8 cellular contexts compared by ENCODE assay signal in the genomic region with DNA sequence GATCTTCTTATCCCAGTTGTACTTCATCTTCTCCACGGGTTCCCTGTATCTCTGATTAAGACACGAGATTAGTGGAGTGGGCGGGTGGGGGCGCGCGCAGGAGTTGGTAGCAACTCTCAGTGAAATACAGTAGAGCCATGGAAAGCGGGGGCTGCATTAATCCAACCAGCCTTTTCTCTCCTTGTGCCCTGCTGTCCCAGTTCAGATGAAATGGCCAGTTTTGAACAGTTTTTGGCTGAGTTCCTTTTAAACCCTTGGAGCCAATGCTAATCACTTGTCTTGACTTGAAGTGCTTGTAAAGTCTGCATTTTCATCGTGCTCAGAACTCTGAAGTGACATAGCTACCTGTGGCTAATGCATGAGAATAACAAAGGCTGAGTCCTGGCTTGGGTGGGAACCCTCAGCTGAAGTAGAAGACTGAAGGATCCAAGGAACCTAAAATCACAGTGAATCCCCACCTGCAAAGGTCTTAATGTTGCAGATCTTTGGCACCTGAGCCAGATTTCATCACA. TPM values are rescaled to one million over a fixed set of nuclear protein-coding genes. Genes with fewer than 3 reads are reported as not detected.
DNase-seq lines count a peak whose midpoint lies in the region; ATAC-seq and TF ChIP-seq lines count a peak whose summit lies in the region.

No MANE protein-coding gene starts in this region.

- in situ Hi-C loops in brain microvascular endothelial cell (cut with HindIII; ENCODE audit: low pct_ligation_motif_present, low sequenced_read_pairs): no loop called here

- H3K27ac ChIP-seq in DND-41 (ENCODE audit: low read length): peak overlapping the region; percentile 71
- no peak overlapping the region for H3K27ac ChIP-seq in brain microvascular endothelial cell
- H3K27ac ChIP-seq in lower lobe of right lung: peak overlapping the region; percentile 93
- peak overlapping the region; percentile 93 for H3K27ac ChIP-seq in substantia nigra (ENCODE audit: low read depth, low read length, poor library complexity, severe bottlenecking)

- H3K27me3 ChIP-seq in DND-41 (ENCODE audit: insufficient read depth, low read length, poor library complexity): no peaks in the 10 kb centered on the region
- no peaks in the 10 kb centered on the region for H3K27me3 ChIP-seq in brain microvascular endothelial cell (replicated peaks)
- H3K27me3 ChIP-seq in lower lobe of right lung (ENCODE audit: low read depth): no peaks in the 10 kb centered on the region

- TF ChIP-seq CTCF in DND-41 (IDR thresholded peaks at IDR 0.05; ENCODE audit: borderline replicate concordance, extremely low read depth, low read length, poor library complexity, severe bottlenecking) (peak; percentile 10), brain microvascular endothelial cell (IDR thresholded peaks at IDR 0.05; ENCODE audit: low read depth, low read length, missing control alignments) (no peak), lower lobe of right lung (IDR thresholded peaks at IDR 0.05) (no peak)

- ATAC-seq in DND-41 (ENCODE audit: insufficient read depth, low read depth): peak; percentile 4; the same call in 2 of the 3 replicates
- ATAC-seq in lower lobe of right lung: peak; percentile 28 to 65
- ATAC-seq in HG03095 (IDR thresholded peaks at IDR 0.05; ENCODE audit: unreplicated experiment): no peak
- ATAC-seq in GM19023 (IDR thresholded peaks at IDR 0.05; ENCODE audit: unreplicated experiment): no peak

- peak overlapping the region; percentile 88 for H2AFZ ChIP-seq in DND-41 (ENCODE audit: low read depth, low read length)

- peaks cover 42% of the 10 kb centered on the region for H3K79me2 ChIP-seq in DND-41 (ENCODE audit: insufficient read depth, low read length)

- peak overlapping the region; percentile 62 for H3K4me2 ChIP-seq in DND-41 (ENCODE audit: insufficient read depth, low read length)

- H3K9ac ChIP-seq in DND-41 (ENCODE audit: low read depth, low read length): peak overlapping the region; percentile 76

- H3K9me3 ChIP-seq in DND-41 (ENCODE audit: insufficient read depth, low read length, severe bottlenecking): no peaks in the 10 kb centered on the region
- H3K9me3 ChIP-seq in lower lobe of right lung: no peaks in the 10 kb centered on the region

- DNase-seq in DND-41: no peak
- peak in 2 of 3 experiments; percentile 32 to 88 for DNase-seq in NCI-H1417 (lab: John Stamatoyannopoulos, UW)
- DNase-seq in brain microvascular endothelial cell: peak; percentile 22
- DNase-seq in lower lobe of right lung: no peak
- DNase-seq in substantia nigra (lab: John Stamatoyannopoulos, UW): peak in 12 of 49 donors; percentile 32 to 74 (median 42)
- DNase-seq in GOT3 (lab: John Stamatoyannopoulos, UW): no peak

- H3K4me3 ChIP-seq in DND-41 (ENCODE audit: low read depth in 1 of 2, low read length in 2 of 2) (peak overlapping the region; percentile 17 to 72; a peak in 3 of 4 replicates), brain microvascular endothelial cell (ENCODE audit: low read depth, low read length) (peak overlapping the region; percentile 81), lower lobe of right lung (peak overlapping the region; percentile 94)

- H3K36me3 ChIP-seq in DND-41 (ENCODE audit: insufficient read depth, low read length) (peaks cover 8% of the 10 kb centered on the region), brain microvascular endothelial cell (replicated peaks) (no peaks in the 10 kb centered on the region), lower lobe of right lung (no peaks in the 10 kb centered on the region)

- H3K4me1 ChIP-seq in DND-41 (ENCODE audit: insufficient read depth, low read length) (peaks cover 41% of the 10 kb centered on the region), lower lobe of right lung (peaks cover 71% of the 10 kb centered on the region)

- peaks cover 30% of the 10 kb centered on the region for H4K20me1 ChIP-seq in DND-41 (ENCODE audit: insufficient read depth, low read length)

- intact Hi-C loops in lower lobe of right lung (cut with DNase I): no loop called here

RNA-seq across cellular contexts. Expression of a gene that starts 0.8 kb away (rescaled TPM):
- 199 TPM for total RNA-seq in lower lobe of right lung

Comparison
In these comparisons a context has a peak if more than half of its experiments do, and no peak if none do; other contexts are left out.
1. ATAC-seq: peak in DND-41 (single experiment) and lower lobe of right lung (2 of 2); none in HG03095 (single experiment) and GM19023 (single experiment).
2. DNase-seq: peak in NCI-H1417 (2 of 3) and brain microvascular endothelial cell (single experiment); none in DND-41 (single experiment), lower lobe of right lung (single experiment) and GOT3 (single experiment).
3. Peak in every context shown above with its lines, with median percentiles within 50 percentile points of each other: H3K4me3 ChIP-seq.